In the genomic region with DNA sequence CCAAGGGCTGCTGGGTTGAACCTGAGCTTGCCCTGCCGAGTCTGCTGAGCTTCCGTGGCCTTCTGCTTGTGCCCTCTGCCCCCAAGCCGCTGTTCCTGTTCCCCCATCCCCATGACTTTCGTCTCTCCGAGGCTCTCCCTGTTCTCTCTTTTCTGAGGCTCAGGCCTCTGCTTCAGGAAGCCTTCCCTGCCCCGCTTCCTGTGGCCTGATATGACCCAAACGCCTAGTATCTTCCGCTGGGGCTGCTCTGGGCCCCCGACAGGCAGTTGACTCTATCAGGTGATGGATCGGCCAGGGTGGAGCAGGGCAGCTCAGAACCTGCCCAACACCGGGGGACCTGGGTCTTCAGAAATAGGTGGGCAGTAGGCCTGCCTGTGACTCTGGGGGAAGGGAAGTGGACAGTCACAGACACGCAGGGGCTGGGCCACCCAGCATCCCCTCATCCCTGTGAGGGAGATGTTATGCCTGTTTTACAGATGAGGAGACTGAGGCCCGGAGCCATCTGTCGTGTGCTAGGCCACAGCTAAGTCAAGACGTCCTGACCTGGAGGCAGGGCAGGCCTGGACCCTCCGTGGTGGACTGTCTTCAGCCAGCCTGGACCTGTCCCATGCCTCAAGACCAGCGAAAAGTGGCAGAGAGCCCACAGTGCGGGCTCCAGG, we compare ENCODE assay signal across 1 cellular context.
TF ChIP-seq lines count a peak whose summit lies in the region.

No MANE protein-coding gene starts in this region.

TF ChIP-seq in HepG2, 621 proteins besides CTCF, POLR2A, EP300 and RAD21:
- TF ChIP-seq ZNF567 (CRISPR knock-in tag; IDR thresholded peaks at IDR 0.05; ENCODE audit: borderline replicate concordance) = no peak
- TF ChIP-seq ELF1 (CRISPR knock-in tag; IDR thresholded peaks at IDR 0.05) = no peak
- no peak for TF ChIP-seq THAP7 (CRISPR knock-in tag; IDR thresholded peaks at IDR 0.05)
- no peak for TF ChIP-seq POLR2AphosphoS5 (IDR thresholded peaks at IDR 0.05; ENCODE audit: low read depth, low read length)
- 0 out of 2 replicates have a peak, but pooled peaks have one; percentile 9 for TF ChIP-seq PCBP1 (IDR thresholded peaks at IDR 0.05; ENCODE audit: borderline replicate concordance, low read depth, low read length)
- TF ChIP-seq JDP2 (CRISPR knock-in tag; IDR thresholded peaks at IDR 0.05; ENCODE audit: borderline replicate concordance) = no peak
- no peak for TF ChIP-seq SPEN (CRISPR knock-in tag; IDR thresholded peaks at IDR 0.05; ENCODE audit: low read depth)
- TF ChIP-seq ZNF737 (CRISPR knock-in tag; IDR thresholded peaks at IDR 0.05; ENCODE audit: borderline replicate concordance) = 0 out of 2 replicates have a peak, but pooled peaks have one; percentile 13
- peak; percentile 26 for TF ChIP-seq AGO2 (optimal IDR thresholded peaks at IDR 0.05; ENCODE audit: low read depth, low read length)
- TF ChIP-seq KLF12 (CRISPR knock-in tag; IDR thresholded peaks at IDR 0.05; ENCODE audit: borderline replicate concordance) = peak; percentile 47
- TF ChIP-seq RBM22 (optimal IDR thresholded peaks at IDR 0.05; ENCODE audit: low read length) = peak; percentile 13
- TF ChIP-seq, protein P1, sequence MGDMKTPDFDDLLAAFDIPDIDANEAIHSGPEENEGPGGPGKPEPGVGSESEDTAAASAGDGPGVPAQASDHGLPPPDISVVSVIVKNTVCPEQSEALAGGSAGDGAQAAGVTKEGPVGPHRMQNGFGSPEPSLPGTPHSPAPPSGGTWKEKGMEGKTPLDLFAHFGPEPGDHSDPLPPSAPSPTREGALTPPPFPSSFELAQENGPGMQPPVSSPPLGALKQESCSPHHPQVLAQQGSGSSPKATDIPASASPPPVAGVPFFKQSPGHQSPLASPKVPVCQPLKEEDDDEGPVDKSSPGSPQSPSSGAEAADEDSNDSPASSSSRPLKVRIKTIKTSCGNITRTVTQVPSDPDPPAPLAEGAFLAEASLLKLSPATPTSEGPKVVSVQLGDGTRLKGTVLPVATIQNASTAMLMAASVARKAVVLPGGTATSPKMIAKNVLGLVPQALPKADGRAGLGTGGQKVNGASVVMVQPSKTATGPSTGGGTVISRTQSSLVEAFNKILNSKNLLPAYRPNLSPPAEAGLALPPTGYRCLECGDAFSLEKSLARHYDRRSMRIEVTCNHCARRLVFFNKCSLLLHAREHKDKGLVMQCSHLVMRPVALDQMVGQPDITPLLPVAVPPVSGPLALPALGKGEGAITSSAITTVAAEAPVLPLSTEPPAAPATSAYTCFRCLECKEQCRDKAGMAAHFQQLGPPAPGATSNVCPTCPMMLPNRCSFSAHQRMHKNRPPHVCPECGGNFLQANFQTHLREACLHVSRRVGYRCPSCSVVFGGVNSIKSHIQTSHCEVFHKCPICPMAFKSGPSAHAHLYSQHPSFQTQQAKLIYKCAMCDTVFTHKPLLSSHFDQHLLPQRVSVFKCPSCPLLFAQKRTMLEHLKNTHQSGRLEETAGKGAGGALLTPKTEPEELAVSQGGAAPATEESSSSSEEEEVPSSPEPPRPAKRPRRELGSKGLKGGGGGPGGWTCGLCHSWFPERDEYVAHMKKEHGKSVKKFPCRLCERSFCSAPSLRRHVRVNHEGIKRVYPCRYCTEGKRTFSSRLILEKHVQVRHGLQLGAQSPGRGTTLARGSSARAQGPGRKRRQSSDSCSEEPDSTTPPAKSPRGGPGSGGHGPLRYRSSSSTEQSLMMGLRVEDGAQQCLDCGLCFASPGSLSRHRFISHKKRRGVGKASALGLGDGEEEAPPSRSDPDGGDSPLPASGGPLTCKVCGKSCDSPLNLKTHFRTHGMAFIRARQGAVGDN (CRISPR knock-in tag; IDR thresholded peaks at IDR 0.05) = peak; percentile 36; the same call in 1 of the 2 replicates
- TF ChIP-seq ZBTB38 (CRISPR knock-in tag; IDR thresholded peaks at IDR 0.05) = 0 out of 2 replicates have a peak, but pooled peaks have one; percentile 29
- TF ChIP-seq ZNF629 (CRISPR knock-in tag; conservative IDR thresholded peaks at IDR 0.05) = peak; percentile 94
- 0 out of 2 replicates have a peak, but pooled peaks have one; percentile 16 for TF ChIP-seq RARA (CRISPR knock-in tag; IDR thresholded peaks at IDR 0.05)
- TF ChIP-seq ZNF280B (CRISPR knock-in tag; IDR thresholded peaks at IDR 0.05; ENCODE audit: borderline replicate concordance) = 0 out of 2 replicates have a peak, but pooled peaks have one; percentile 13
